16 cellular contexts compared by ENCODE assay signal in genomic region chr9:7315116-7315515, GRCh38.
DNase-seq lines count a peak whose midpoint lies in the region; ATAC-seq and TF ChIP-seq lines count a peak whose summit lies in the region.
"Had no signal": no experiment of that assay in that cellular context is flagged by ENCODE, and none has a peak within 500 bp of the region (broad histone marks: within the 10 kb centered on the region; RNA-seq: fewer than 3 reads in every experiment).

No MANE protein-coding gene starts in this region.

- H3F3A ChIP-seq in GM23248 (ENCODE audit: insufficient read depth), result peaks cover 12% of the 10 kb centered on the region; the same call in 1 of the 2 replicates

- H2AFZ ChIP-seq in GM23248, result 0 out of 2 replicates have a peak overlapping the region, but pooled peaks have one; percentile 11
- H2AFZ ChIP-seq: PC-9 had no signal

- no peak overlapping the region for H3K27ac Mint-ChIP-seq in CD14-positive monocyte
- H3K27ac Mint-ChIP-seq: CD4-positive, CD25-positive, alpha-beta regulatory T cell had no signal

- H3K27me3 ChIP-seq in GM23248 (replicated peaks; ENCODE audit: insufficient read depth), result no peaks in the 10 kb centered on the region
- no peaks in the 10 kb centered on the region for H3K27me3 ChIP-seq in adipocyte (replicated peaks; ENCODE audit: control insufficient read depth, insufficient read depth, low read length)
- H3K27me3 ChIP-seq in heart right ventricle, result no peaks in the 10 kb centered on the region
- H3K27me3 ChIP-seq in psoas muscle (ENCODE audit: insufficient read depth in 3 of 3, low read length in 2 of 3), result no peaks in the 10 kb centered on the region

- H3K27ac ChIP-seq in GM23248, result peak overlapping the region; percentile 81; the same call in 1 of the 2 replicates
- peak overlapping the region in 8 of 10 donors; percentile 44 to 77 (median 55) for H3K27ac ChIP-seq in heart right ventricle
- H3K27ac ChIP-seq in psoas muscle, result peak overlapping the region; percentile 62
- H3K27ac ChIP-seq: KMS-11, PC-9 had no signal

- H3K4me2 ChIP-seq in GM23248 (ENCODE audit: unreplicated experiment), result no peak overlapping the region
- H3K4me2 ChIP-seq: KMS-11, PC-9 had no signal

- ATAC-seq in heart right ventricle, result peak in 1 of 8 donors; percentile 17
- ATAC-seq in psoas muscle, result no peak
- ATAC-seq: HepG2 had no signal

- no peaks in the 10 kb centered on the region for H3K79me2 ChIP-seq in GM23248 (ENCODE audit: insufficient read depth)

- H3K4me1 Mint-ChIP-seq in CD14-positive monocyte, result no peaks in the 10 kb centered on the region
- H3K4me1 Mint-ChIP-seq: CD4-positive, CD25-positive, alpha-beta regulatory T cell had no signal

- intact Hi-C loops in heart right ventricle (cut with DNase I), result loop anchor here in 1 of 10 donors (5.0 kb wide), 1 partner anchor 62 kb away; no protein-coding TSS in a partner anchor
- intact Hi-C loops in psoas muscle (cut with DNase I), result no loop called here
- intact Hi-C loops in CD14-positive monocyte (cut with micrococcal nuclease), result no loop called here

- H3K9ac ChIP-seq in GM23248 (no peak overlapping the region), adipocyte (ENCODE audit: low read length) (peak overlapping the region; percentile 51)
- H3K9ac ChIP-seq: KMS-11 had no signal

- H4K20me1 ChIP-seq in GM23248 (ENCODE audit: insufficient read depth), result no peaks in the 10 kb centered on the region

- H3K4me1 ChIP-seq in GM23248 (ENCODE audit: insufficient read depth) (peaks cover 26% of the 10 kb centered on the region), adipocyte (ENCODE audit: control insufficient read depth, insufficient read depth, low read length) (peaks cover 33% of the 10 kb centered on the region), heart right ventricle (peaks cover 0 to 22% (median 10%) of the 10 kb centered on the region in 9 donors), psoas muscle (peaks cover 11% of the 10 kb centered on the region)
- H3K4me1 ChIP-seq: Caco-2 had no signal

- H3K4me3 Mint-ChIP-seq in CD14-positive monocyte, result no peak overlapping the region
- H3K4me3 Mint-ChIP-seq: CD4-positive, CD25-positive, alpha-beta regulatory T cell had no signal

- peaks cover 2 to 3% (median 2%) of the 10 kb centered on the region in 3 donors for H3K27me3 Mint-ChIP-seq in CD14-positive monocyte (ENCODE audit: low read depth in 3 of 3)

- 27 to 36% methylated on average over 3 of the region's 3 CpGs for WGBS in GM23248 (ENCODE audit: low coverage in 1 of 2, low lambda C conversion rate in 2 of 2, missing lambda C conversion rate in 2 of 2), 2 experiments
- 72 to 77% methylated on average over 3 of the region's 3 CpGs for WGBS in heart right ventricle, 2 donors
- WGBS in psoas muscle, 3 donors, result 76 to 79% (median 78%) methylated on average over 3 of the region's 3 CpGs

- TF ChIP-seq CTCF in heart right ventricle (IDR thresholded peaks at IDR 0.05) (no peak), psoas muscle (IDR thresholded peaks at IDR 0.05) (no peak), CD14-positive monocyte (IDR thresholded peaks at IDR 0.05) (no peak)

- in situ Hi-C loops in GM23248 (cut with MboI) (no loop called here), G401 (cut with HindIII; ENCODE audit: low sequenced_read_pairs) (no loop called here)

- H3K36me3 ChIP-seq in GM23248 (ENCODE audit: low read depth), result no peaks in the 10 kb centered on the region
- no peaks in the 10 kb centered on the region for H3K36me3 ChIP-seq in adipocyte (ENCODE audit: control insufficient read depth, insufficient read depth, low read length, severe bottlenecking)
- no peaks in the 10 kb centered on the region for H3K36me3 ChIP-seq in heart right ventricle
- no peaks in the 10 kb centered on the region for H3K36me3 ChIP-seq in psoas muscle (ENCODE audit: insufficient read depth in 1 of 2, low read depth in 1 of 2)

- H3K36me3 Mint-ChIP-seq in CD14-positive monocyte, result no peaks in the 10 kb centered on the region
- H3K36me3 Mint-ChIP-seq: CD4-positive, CD25-positive, alpha-beta regulatory T cell had no signal

- H3K9me3 ChIP-seq in GM23248 (ENCODE audit: low read depth) (no peaks in the 10 kb centered on the region), adipocyte (ENCODE audit: control insufficient read depth, low read length) (peaks cover 30% of the 10 kb centered on the region), heart right ventricle (peaks cover 0 to 49% (median 18%) of the 10 kb centered on the region in 11 donors), psoas muscle (peaks cover 21% of the 10 kb centered on the region)
- H3K9me3 ChIP-seq: Caco-2 had no signal

- DNase-seq in GM23248, result no peak
- no peak for DNase-seq in adipocyte (ENCODE audit: low read depth)
- DNase-seq in heart right ventricle, result no peak
- DNase-seq in psoas muscle, result no peak
- DNase-seq in ureter (ENCODE audit: low spot score), result no peak
- DNase-seq in CD14-positive monocyte (ENCODE audit: low spot score), result no peak
- no peak for DNase-seq in G401 (ENCODE audit: low spot score)
- DNase-seq: Caco-2; CD4-positive, CD25-positive, alpha-beta regulatory T cell; DMS153; NCI-H1436; NCI-H2081; NCI-H510A treated with DMSO at 0.1 percent for 48 hours; PC-9 had no signal

- peaks cover 18 to 35% (median 30%) of the 10 kb centered on the region in 7 donors for H3K9me3 Mint-ChIP-seq in CD14-positive monocyte

- H3K9me2 ChIP-seq in GM23248 (ENCODE audit: insufficient read depth), result no peaks in the 10 kb centered on the region

- no peak overlapping the region for H3K4me3 ChIP-seq in GM23248
- H3K4me3 ChIP-seq in adipocyte (ENCODE audit: low read length), result no peak overlapping the region
- H3K4me3 ChIP-seq in heart right ventricle, result no peak overlapping the region
- no peak overlapping the region for H3K4me3 ChIP-seq in psoas muscle
- H3K4me3 ChIP-seq: PC-9 had no signal
